8 cellular contexts compared by ENCODE assay signal in the genomic region with DNA sequence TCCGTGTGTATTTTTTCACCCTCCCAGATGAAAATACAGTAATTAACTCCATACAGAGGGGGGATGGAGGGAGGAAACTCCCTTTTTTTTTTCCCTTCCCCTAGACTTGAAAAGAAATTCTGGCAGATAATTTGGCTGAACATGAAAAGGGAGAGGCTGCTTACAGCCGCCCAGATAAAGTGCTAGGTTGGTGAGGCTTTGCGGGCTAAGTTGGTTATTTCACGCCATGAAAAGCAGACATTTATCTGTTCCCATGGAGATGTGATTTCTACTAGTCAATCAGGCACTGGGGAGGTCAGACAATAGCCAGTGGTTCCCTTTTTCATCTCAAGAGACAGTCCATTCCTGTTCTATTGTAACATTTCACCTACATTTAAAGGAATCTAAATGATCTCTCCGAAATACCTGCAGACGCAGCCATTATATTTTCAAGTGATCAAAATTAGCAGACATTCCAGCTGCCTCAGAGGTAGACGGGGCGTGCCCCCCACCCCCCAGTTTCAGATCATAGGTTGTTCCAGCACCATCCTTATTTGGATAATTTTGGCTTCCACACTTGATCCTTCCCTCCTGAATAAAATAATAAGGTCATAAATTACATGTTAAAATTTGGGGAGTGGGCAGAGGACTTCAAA.
DNase-seq lines count a peak whose midpoint lies in the region; ATAC-seq and TF ChIP-seq lines count a peak whose summit lies in the region.

No MANE protein-coding gene starts in this region.

- no peaks in the 10 kb centered on the region for H4K20me1 ChIP-seq in OCI-LY1 (ENCODE audit: insufficient read depth, low read length)

- peak overlapping the region; percentile 95 for H3K27ac ChIP-seq in OCI-LY1 (ENCODE audit: low read depth, low read length, poor library complexity, severe bottlenecking)
- H3K27ac ChIP-seq in esophagus (ENCODE audit: low read depth in 2 of 2, low read length in 1 of 2) = peak overlapping the region; percentile 88 to 89

- H3F3A ChIP-seq in OCI-LY1 (ENCODE audit: insufficient read depth, low read length) = peaks cover 7% of the 10 kb centered on the region

- H3K4me1 ChIP-seq in OCI-LY1 (ENCODE audit: insufficient read depth, low read length, severe bottlenecking) (peaks cover 67% of the 10 kb centered on the region), esophagus (ENCODE audit: control insufficient read depth in 2 of 2, insufficient read depth in 2 of 2, low read length in 1 of 2) (peaks cover 0 to 2% of the 10 kb centered on the region in 2 donors)

- H3K27me3 ChIP-seq in OCI-LY1 (ENCODE audit: insufficient read depth, low read length) (no peaks in the 10 kb centered on the region), esophagus (ENCODE audit: control insufficient read depth in 1 of 2, insufficient read depth in 2 of 2, low read length in 2 of 2) (no peaks in the 10 kb centered on the region)

- TF ChIP-seq CTCF in OCI-LY1 (IDR thresholded peaks at IDR 0.05; ENCODE audit: low read length) = no peak

- H3K36me3 ChIP-seq in OCI-LY1 (ENCODE audit: insufficient read depth, low read length) (no peaks in the 10 kb centered on the region), esophagus (ENCODE audit: control insufficient read depth in 2 of 2, insufficient read depth in 2 of 2, low read length in 1 of 2) (no peaks in the 10 kb centered on the region)

- WGBS in esophagus, 2 donors = 39% methylated on average over 8 of the region's 8 CpGs

- intact Hi-C loops in sciatic nerve (cut with DNase I) = no loop called here
- intact Hi-C loops in posterior vena cava (cut with DNase I) = no loop called here

- H3K9me3 ChIP-seq in OCI-LY1 (ENCODE audit: low read length) (no peaks in the 10 kb centered on the region), esophagus (ENCODE audit: control insufficient read depth in 2 of 2, insufficient read depth in 1 of 2, low read depth in 1 of 2, low read length in 1 of 2) (no peaks in the 10 kb centered on the region)

- peak overlapping the region; percentile 80 for H3K4me2 ChIP-seq in OCI-LY1 (ENCODE audit: low read length)

- peak overlapping the region; percentile 48 for H3K4me3 ChIP-seq in OCI-LY1 (ENCODE audit: low read depth, low read length, poor library complexity, severe bottlenecking)
- peak overlapping the region in 1 of 2 donors; percentile 27 for H3K4me3 ChIP-seq in esophagus (ENCODE audit: low read depth in 1 of 2, low read length in 2 of 2)

- H3K9ac ChIP-seq in OCI-LY1 (ENCODE audit: low read length) = peak overlapping the region; percentile 67

- DNase-seq in sciatic nerve (ENCODE audit: low spot score) (no peak), posterior vena cava (ENCODE audit: low spot score) (no peak), KG1 (lab: John Stamatoyannopoulos, UW) (no peak), NCI-H226 (no peak)

- peak; percentile 10 for ATAC-seq in GM18511 (IDR thresholded peaks at IDR 0.05; ENCODE audit: unreplicated experiment)
- peak; percentile 57 for ATAC-seq in sciatic nerve
- ATAC-seq in HG03095 (IDR thresholded peaks at IDR 0.05; ENCODE audit: unreplicated experiment) = no peak

- no peaks in the 10 kb centered on the region for H3K79me2 ChIP-seq in OCI-LY1 (ENCODE audit: insufficient read depth, low read length)

- no peaks in the 10 kb centered on the region for H3K9me2 ChIP-seq in OCI-LY1 (ENCODE audit: low read depth, low read length)

- peak overlapping the region; percentile 33; the same call in 1 of the 2 replicates for H2AFZ ChIP-seq in OCI-LY1 (ENCODE audit: low read length)
